In genomic region chr13:55727683-55728082, GRCh38 we compare ENCODE assay signal across 34 cellular contexts.
"Had no signal": no experiment of that assay in that cellular context is flagged by ENCODE, and none has a peak within 500 bp of the region (broad histone marks: within the 10 kb centered on the region; RNA-seq: fewer than 3 reads in every experiment).

No MANE protein-coding gene starts in this region.

- DNase-seq: Karpas-422, Kasumi-1, KG1, MG63, MM.1S, MV-4-11, NCI-H1048, NCI-H1092, NCI-H1092 treated with DMSO at 0.1 percent for 48 hours, NCI-H1105, NCI-H1105 treated with DMSO at 0.1 percent for 48 hours, NCI-H1417 treated with DMSO at 0.1 percent for 48 hours, NCI-H1436, NCI-H1436 treated with DMSO at 0.1 percent for 48 hours, NCI-H146, NCI-H1694, NCI-H1694 treated with DMSO at 0.1 percent for 48 hours, NCI-H187, NCI-H187 treated with DMSO at 0.1 percent for 48 hours, NCI-H1930, NCI-H2029, NCI-H2029 treated with DMSO at 0.1 percent for 48 hours, NCI-H2081, NCI-H2081 treated with DMSO at 0.1 percent for 48 hours, NCI-H2107, NCI-H2171, NCI-H2171 treated with DMSO at 0.1 percent for 48 hours, NCI-H2227 treated with DMSO at 0.1 percent for 48 hours, NCI-H226, NCI-H446, NCI-H446 treated with DMSO at 0.1 percent for 48 hours, NCI-H510A, NCI-H524 had no signal

- H3K27ac ChIP-seq: KMS-11 had no signal

- H3K27me3 ChIP-seq: MG63 had no signal

- H3K9ac ChIP-seq: KMS-11 had no signal

- H3K36me3 ChIP-seq: MG63 had no signal

- H3K9me3 ChIP-seq: MG63 had no signal

- H3K4me2 ChIP-seq: KMS-11 had no signal

- H3K4me3 ChIP-seq: MG63 had no signal
